19 cellular contexts compared by ENCODE assay signal in the genomic region with DNA sequence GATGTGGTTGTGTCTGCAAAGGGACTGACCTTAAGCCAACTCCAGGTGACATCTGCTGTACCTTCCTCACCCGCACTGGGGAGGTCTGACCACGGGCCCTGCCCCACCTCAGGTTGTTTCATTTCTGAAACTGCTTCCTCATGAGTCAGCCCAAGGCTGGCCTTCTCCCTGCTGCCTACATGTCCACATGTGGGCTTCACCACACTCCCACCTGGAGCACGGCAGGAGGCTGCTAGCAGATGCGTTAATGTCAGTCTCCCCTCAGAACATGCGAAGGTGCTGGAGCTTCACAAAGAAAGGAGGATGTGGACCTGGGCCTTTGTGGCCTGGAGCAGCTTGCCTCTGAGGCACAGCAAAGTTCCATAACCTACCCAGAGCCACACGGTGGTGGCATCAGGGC.
DNase-seq lines count a peak whose midpoint lies in the region; ATAC-seq, FAIRE-seq and TF ChIP-seq lines count a peak whose summit lies in the region.
"Had no signal": no experiment of that assay in that cellular context is flagged by ENCODE, and none has a peak within 500 bp of the region (broad histone marks: within the 10 kb centered on the region; RNA-seq: fewer than 3 reads in every experiment).

No MANE protein-coding gene starts in this region.

- peak; percentile 51 for FAIRE-seq in GM18507 (lab: Jason Lieb, UNC)
- FAIRE-seq: G401.6 had no signal

- ATAC-seq in RWPE2 (ENCODE audit: low read depth) (no peak; the same call in 2 of the 3 replicates), GM18858 (IDR thresholded peaks at IDR 0.05; ENCODE audit: unreplicated experiment) (no peak)
- ATAC-seq: activated T-cell treated with anti-CD3 and anti-CD28 coated beads, Interleukin-2, amount 50 U/mL, for 4 hours had no signal

- intact Hi-C loops in Calu3 (cut with micrococcal nuclease; ENCODE audit: unreplicated experiment), result no loop called here

- H3K36me3 Mint-ChIP-seq in Calu3 (ENCODE audit: insufficient read depth, unreplicated experiment) (peaks cover 20% of the 10 kb centered on the region), nephron progenitor cell (ENCODE audit: low read depth) (peaks cover 18% of the 10 kb centered on the region)

- no TSS peak for BruUV-seq in Calu3 (replicated peaks; lab: Mats Ljungman, UMichigan)

- peak overlapping the region; percentile 44 for H3K27ac Mint-ChIP-seq in Calu3 (ENCODE audit: unreplicated experiment)
- H3K27ac Mint-ChIP-seq in nephron progenitor cell, result no peak overlapping the region

- H3K36me3 ChIP-seq in RWPE2 (ENCODE audit: low read depth), result 0 out of 2 replicates have a peak, but pooled peaks cover 1% of the 10 kb centered on the region
- H3K36me3 ChIP-seq: colonic mucosa, uterus had no signal

- H3K9me3 ChIP-seq in RWPE2 (ENCODE audit: severe bottlenecking), result no peaks in the 10 kb centered on the region
- H3K9me3 ChIP-seq: colonic mucosa, esophagus muscularis mucosa, uterus had no signal

- DNase-seq in Calu3, result peak; percentile 70
- no peak for DNase-seq in GM18507 (ENCODE audit: extremely low spot score, insufficient read length, low read depth)
- DNase-seq in RWPE2 (ENCODE audit: low spot score), result no peak
- peak; percentile 59 for DNase-seq in epithelial cell of esophagus (ENCODE audit: low read depth)
- DNase-seq in nephron progenitor cell, result no peak
- no peak for DNase-seq in DMS153 (lab: John Stamatoyannopoulos, UW)
- DNase-seq in SIG-M5 (lab: John Stamatoyannopoulos, UW), result no peak
- DNase-seq: activated T-cell treated with anti-CD3 and anti-CD28 coated beads, Interleukin-2, amount 50 U/mL, for 4 hours; anterior cingulate cortex; colonic mucosa; GOT3; Karpas-422; naive B cell; stimulated activated CD4-positive, alpha-beta T cell treated with anti-CD3 and anti-CD28 coated beads, Interleukin-2, amount 100 ng/mL, for 24 hours; uterus had no signal

- no peak overlapping the region for H3K4me3 ChIP-seq in RWPE2 (ENCODE audit: severe bottlenecking)
- H3K4me3 ChIP-seq in epithelial cell of esophagus (ENCODE audit: low read length), result no peak overlapping the region
- H3K4me3 ChIP-seq: colonic mucosa, esophagus muscularis mucosa, uterus had no signal

- peak overlapping the region; percentile 98 for H3K27ac ChIP-seq in RWPE2 (ENCODE audit: poor library complexity, severe bottlenecking)
- H3K27ac ChIP-seq: C4-2B, colonic mucosa, esophagus muscularis mucosa, uterus had no signal

- no peaks in the 10 kb centered on the region for H3K27me3 ChIP-seq in RWPE2 (ENCODE audit: insufficient read depth, poor library complexity, severe bottlenecking)
- H3K27me3 ChIP-seq: colonic mucosa, esophagus muscularis mucosa, uterus had no signal

- H3K9me3 Mint-ChIP-seq in Calu3 (ENCODE audit: low read depth, unreplicated experiment) (no peaks in the 10 kb centered on the region), nephron progenitor cell (no peaks in the 10 kb centered on the region)

- H3K4me1 Mint-ChIP-seq in Calu3 (ENCODE audit: low read depth, unreplicated experiment) (peaks cover 38% of the 10 kb centered on the region), nephron progenitor cell (peaks cover 33% of the 10 kb centered on the region)

- H3K4me1 ChIP-seq in RWPE2 (ENCODE audit: insufficient read depth, poor library complexity, severe bottlenecking), result peaks cover 34% of the 10 kb centered on the region
- H3K4me1 ChIP-seq: uterus had no signal

- H3K4me3 Mint-ChIP-seq in Calu3 (ENCODE audit: low read depth, unreplicated experiment), result no peak overlapping the region
- no peak overlapping the region for H3K4me3 Mint-ChIP-seq in nephron progenitor cell
- H3K4me3 Mint-ChIP-seq: activated T-cell treated with anti-CD3 and anti-CD28 coated beads, Interleukin-2, amount 50 U/mL, for 4 hours; naive B cell had no signal

- TF ChIP-seq CTCF in Calu3 (IDR thresholded peaks at IDR 0.05; ENCODE audit: unreplicated experiment), result no peak
- TF ChIP-seq CTCF in RWPE2 (IDR thresholded peaks at IDR 0.05; ENCODE audit: poor library complexity, severe bottlenecking), result no peak
- no peak for TF ChIP-seq CTCF in epithelial cell of esophagus (IDR thresholded peaks at IDR 0.05; ENCODE audit: insufficient read depth, low read depth, low read length, missing control alignments)
- no peak for TF ChIP-seq CTCF in nephron progenitor cell (IDR thresholded peaks at IDR 0.05)

- H3K27me3 Mint-ChIP-seq in Calu3 (ENCODE audit: unreplicated experiment) (no peaks in the 10 kb centered on the region), nephron progenitor cell (ENCODE audit: low read depth, poor library complexity) (no peaks in the 10 kb centered on the region)

- CTCF ChIA-PET in Calu3 (lab: Charles Lee), result interaction anchor here (0.6 kb wide), 2 partner anchors 320 to 701 kb away, joined by 3 to 7 read pairs; no protein-coding TSS in a partner anchor

Comparison
In these comparisons a context has a peak if more than half of its experiments do, and no peak if none do; other contexts are left out.
1. DNase-seq: peak in Calu3 (single experiment) and epithelial cell of esophagus (single experiment); none in GM18507 (single experiment), RWPE2 (single experiment), nephron progenitor cell (single experiment), DMS153 (single experiment) and SIG-M5 (single experiment).